ENCODE assay signal across 1 cellular context in genomic region chr15:88623061-88623460, GRCh38.
TF ChIP-seq lines count a peak whose summit lies in the region.

No MANE protein-coding gene starts in this region.

TF ChIP-seq in IMR-90, 13 proteins besides CTCF, POLR2A, EP300 and RAD21 (continued from another document):
- TF ChIP-seq CHD1 (IDR thresholded peaks at IDR 0.05; ENCODE audit: low read depth, low read length) (0 out of 2 replicates have a peak, but pooled peaks have one; percentile 74), SMC3 (IDR thresholded peaks at IDR 0.05; ENCODE audit: low read depth, low read length) (no peak), RCOR1 (IDR thresholded peaks at IDR 0.05; ENCODE audit: insufficient replicate concordance, low read length) (no peak), ELK1 (IDR thresholded peaks at IDR 0.05; ENCODE audit: borderline replicate concordance, low read depth, low read length) (no peak), MAFK (IDR thresholded peaks at IDR 0.05; ENCODE audit: low read depth, low read length) (peak; percentile 49; the same call in 1 of the 2 replicates), MXI1 (IDR thresholded peaks at IDR 0.05; ENCODE audit: borderline replicate concordance, low read depth, low read length) (no peak), FOS (IDR thresholded peaks at IDR 0.05; ENCODE audit: low read depth, low read length) (peak; percentile 96)
